Comparison of ENCODE assay signal across 7 cellular contexts in the genomic region with DNA sequence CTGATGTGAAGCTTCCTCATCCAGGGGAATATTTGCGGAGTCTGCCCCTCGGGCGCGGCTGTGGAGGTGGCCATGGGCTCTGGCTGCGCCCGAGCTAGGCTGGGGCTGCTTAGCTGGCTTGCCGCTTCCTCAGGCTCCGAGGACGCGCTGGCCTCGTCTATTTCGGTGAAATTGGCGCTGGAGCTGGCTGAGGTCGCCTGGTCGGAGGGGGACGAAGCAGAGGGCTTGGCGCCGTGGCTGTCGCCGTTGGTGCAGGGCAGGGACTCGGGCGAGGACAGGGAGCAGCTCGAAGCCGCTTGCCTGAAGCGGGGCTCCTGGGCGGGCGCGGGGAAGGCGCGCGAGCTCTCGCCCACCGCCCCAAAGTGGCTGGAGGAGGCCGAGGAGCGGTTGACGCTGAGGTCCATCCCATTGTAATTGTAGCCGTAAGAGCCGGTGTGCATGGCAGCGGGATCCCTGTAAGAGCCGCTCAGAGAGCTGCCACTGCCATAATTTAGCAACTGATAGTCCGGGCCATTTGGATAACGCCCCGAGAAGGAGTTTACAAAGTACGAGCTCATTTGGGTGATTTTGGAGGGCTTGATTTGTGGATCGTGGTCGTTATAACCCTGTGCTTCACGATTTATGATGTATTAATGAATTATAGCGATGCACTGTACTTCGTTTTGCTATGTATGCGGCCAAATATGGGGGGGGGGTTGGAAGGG. TPM values are rescaled to one million over a fixed set of nuclear protein-coding genes. Genes with fewer than 3 reads are reported as not detected.
DNase-seq lines count a peak whose midpoint lies in the region; ATAC-seq and TF ChIP-seq lines count a peak whose summit lies in the region.

HOXB5 (minus strand) TSS at position 654 of the 704 bp plus-strand sequence; CDS start at position 557, 97 bp downstream.

- peak within 1 kb of the TSS; percentile 74 for H3K4me3 ChIP-seq in GM23248
- H3K4me3 ChIP-seq in sigmoid colon = peak within 1 kb of the TSS; percentile 36 to 70 (median 56)

- WGBS in GM23248 (ENCODE audit: low coverage in 1 of 2, low lambda C conversion rate in 2 of 2, missing lambda C conversion rate in 2 of 2), 2 experiments = 2% methylated on average over 39 to 50 of the region's 50 CpGs
- WGBS in sigmoid colon, 2 donors = 26 to 73% methylated on average over 50 of the region's 50 CpGs

- H3K4me2 ChIP-seq in GM23248 (ENCODE audit: unreplicated experiment) = peak within 1 kb of the TSS; percentile 75

- no peak for TF ChIP-seq POLR2A in sigmoid colon (IDR thresholded peaks at IDR 0.05)

- no peaks in the 10 kb centered on the region for H4K20me1 ChIP-seq in GM23248 (ENCODE audit: insufficient read depth)

- no peaks in the 10 kb centered on the region for H3K27me3 ChIP-seq in GM23248 (replicated peaks; ENCODE audit: insufficient read depth)
- peaks cover 0 to 7% (median 0%) of the 10 kb centered on the region in 3 donors for H3K27me3 ChIP-seq in sigmoid colon

- in situ Hi-C loops in GM23248 (cut with MboI) = no loop called here

- no peaks in the 10 kb centered on the region for H3K36me3 ChIP-seq in GM23248 (ENCODE audit: low read depth)
- no peaks in the 10 kb centered on the region for H3K36me3 ChIP-seq in sigmoid colon

- peak within 1 kb of the TSS; percentile 85 for H2AFZ ChIP-seq in GM23248

- no peaks in the 10 kb centered on the region for H3K9me2 ChIP-seq in GM23248 (ENCODE audit: insufficient read depth)

- H3K4me1 ChIP-seq in GM23248 (ENCODE audit: insufficient read depth) (0 out of 2 replicates have a peak, but pooled peaks cover 3% of the 10 kb centered on the region), sigmoid colon (peaks cover 0 to 55% (median 47%) of the 10 kb centered on the region in 4 donors)

- TF ChIP-seq EP300 in sigmoid colon (IDR thresholded peaks at IDR 0.05) = no peak

- H3K27ac ChIP-seq in GM23248 (peak within 1 kb of the TSS; percentile 28; the same call in 1 of the 2 replicates), sigmoid colon (peak within 1 kb of the TSS in 3 of 4 donors; percentile 95 to 99 (median 97))

- no peaks in the 10 kb centered on the region for H3F3A ChIP-seq in GM23248 (ENCODE audit: insufficient read depth)

- DNase-seq in GM23248 (peak; percentile 72), OCI-M1 (lab: John Stamatoyannopoulos, UW) (peak; percentile 73), sigmoid colon (no peak), epidermal melanocyte (ENCODE audit: insufficient read length, low spot score) (no peak)
- DNase-seq in stimulated activated CD4-positive, alpha-beta T cell treated with anti-CD3 and anti-CD28 coated beads, Interleukin-4, amount 100 ng/mL, for 1 hour = no peak

- peak within 1 kb of the TSS; percentile 59 for H3K9ac ChIP-seq in GM23248

- H3K9me3 ChIP-seq in GM23248 (ENCODE audit: low read depth) (no peaks in the 10 kb centered on the region), sigmoid colon (no peaks in the 10 kb centered on the region)

- intact Hi-C loops in sigmoid colon (cut with DNase I) = loop anchor here (2.0 kb wide), 2 partner anchors 100 to 242 kb away; no protein-coding TSS in a partner anchor

- no peak for TF ChIP-seq CTCF in sigmoid colon (IDR thresholded peaks at IDR 0.05)

- peaks cover 14% of the 10 kb centered on the region for H3K79me2 ChIP-seq in GM23248 (ENCODE audit: insufficient read depth)

- peak; percentile 26 for ATAC-seq in esophagus mucosa
- ATAC-seq in HG02970 (IDR thresholded peaks at IDR 0.05; ENCODE audit: low FRiP score, unreplicated experiment) = no peak

RNA-seq across cellular contexts. Expression of gene HOXB5, which starts in this region (rescaled TPM):
- total RNA-seq in GM23248 (2014; rRNA removed; shearing (Covaris generic)) = 0.22 TPM in 1 of 2 replicates, not detected in the other
- polyA plus RNA-seq in GM23248 (2016; fragmentation: Nextera tagmentation; extraction: Ambion mirVana) = 1.3 and 2.0 TPM in 2 replicates
- 0.16 TPM for total RNA-seq in esophagus mucosa
- total RNA-seq in sigmoid colon = 1 to 10 TPM; 1.5 to 2.5 (median 2.1) TPM
- 10 to 100 TPM in 1 of 3 donors, 1 to 10 TPM in 2; 3.2 to 13.9 (median 4.2) TPM for polyA plus RNA-seq in sigmoid colon

Comparison
In these comparisons a context has a peak if more than half of its experiments do, and no peak if none do; other contexts are left out.
1. Peak in ATAC-seq in esophagus mucosa; RNA of the gene not detected or under 1 TPM.
2. DNase-seq: peak in GM23248 (single experiment) and OCI-M1 (single experiment); none in sigmoid colon (single experiment), epidermal melanocyte (single experiment) and stimulated activated CD4-positive, alpha-beta T cell treated with anti-CD3 and anti-CD28 coated beads, Interleukin-4, amount 100 ng/mL, for 1 hour (single experiment).